8 cellular contexts compared by ENCODE assay signal in genomic region chr14:78164226-78164853, GRCh38. TPM values are rescaled to one million over a fixed set of nuclear protein-coding genes. Genes with fewer than 3 reads are reported as not detected.
DNase-seq lines count a peak whose midpoint lies in the region; ATAC-seq lines count a peak whose summit lies in the region.

No MANE protein-coding gene starts in this region.

- peak; percentile 77 for DNase-seq in D341Med (ENCODE audit: low spot score)
- peak; percentile 19 for DNase-seq in NCI-H460 (ENCODE audit: extremely low read depth, low read depth)
- peak; percentile 71 for DNase-seq in ecto neural progenitor cell (ENCODE audit: low spot score)
- peak; percentile 10 for DNase-seq in stimulated activated naive CD8-positive, alpha-beta T cell treated with anti-CD3 and anti-CD28 coated beads, Interleukin-15, Interleukin-2, amounts not matched to agents 100 U/mL and 50 U/mL, for 24 hours
- DNase-seq in HK-2 (ENCODE audit: unreplicated experiment), result no peak

- peak; percentile 61 for ATAC-seq in GM19324 (IDR thresholded peaks at IDR 0.05; ENCODE audit: low FRiP score, unreplicated experiment)
- no peak for ATAC-seq in stimulated activated naive CD8-positive, alpha-beta T cell treated with anti-CD3 and anti-CD28 coated beads, Interleukin-15, Interleukin-2, amounts not matched to agents 100 U/mL and 50 U/mL, for 24 hours
- ATAC-seq in GM21528 (IDR thresholded peaks at IDR 0.05; ENCODE audit: low FRiP score, unreplicated experiment), result no peak
- no peak for ATAC-seq in HG03108 (IDR thresholded peaks at IDR 0.05; ENCODE audit: unreplicated experiment)

RNA-seq across cellular contexts. Expression of gene NRXN3, which starts 5.8 kb away (rescaled TPM):
- 6.6 and 7.0 TPM in 2 replicates for total RNA-seq in NCI-H460 (2014; rRNA removed; shearing (Covaris generic))
- polyA plus RNA-seq in NCI-H460 (2014; cell fraction: nucleus; rRNA removed), result 2.0 and 3.8 TPM in 2 replicates
